ENCODE assay signal across 16 cellular contexts in the genomic region with DNA sequence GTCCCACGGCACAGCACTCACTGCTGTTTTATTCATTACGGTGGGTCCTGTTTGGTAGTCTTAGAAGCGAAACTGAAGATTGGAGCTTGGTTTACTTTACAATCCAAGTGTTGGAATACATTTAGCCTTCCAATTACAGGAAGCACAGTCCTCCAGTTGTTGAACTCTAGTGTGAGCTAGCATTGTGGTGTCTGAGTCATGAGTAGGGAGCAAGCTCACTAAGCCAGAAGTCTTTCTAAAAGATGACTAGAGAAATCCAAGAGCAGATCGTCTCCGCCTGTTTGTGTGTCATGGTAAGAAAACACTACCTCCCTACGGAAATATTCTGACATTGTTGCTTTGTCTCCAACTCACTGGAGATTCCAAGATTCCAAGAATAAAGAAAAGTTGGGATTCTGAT. TPM values are rescaled to one million over a fixed set of nuclear protein-coding genes. Genes with fewer than 3 reads are reported as not detected.
DNase-seq lines count a peak whose midpoint lies in the region; ATAC-seq and TF ChIP-seq lines count a peak whose summit lies in the region.
"Had no signal": no experiment of that assay in that cellular context is flagged by ENCODE, and none has a peak within 500 bp of the region (broad histone marks: within the 10 kb centered on the region; RNA-seq: fewer than 3 reads in every experiment).

No MANE protein-coding gene starts in this region.

- H3K27ac Mint-ChIP-seq in effector memory CD8-positive, alpha-beta T cell: no peak overlapping the region
- H3K27ac Mint-ChIP-seq: activated naive CD8-positive, alpha-beta T cell treated with anti-CD3 and anti-CD28 coated beads, Interleukin-2, amount 50 U/mL, for 24 hours; memory B cell; T-cell had no signal

- intact Hi-C loops in left lung (cut with DNase I): no loop called here

- H3K4me1 ChIP-seq in left lung: no peaks in the 10 kb centered on the region

- ATAC-seq in left lung: peak; percentile 80
- no peak for ATAC-seq in effector memory CD8-positive, alpha-beta T cell (replicated peaks)
- ATAC-seq: activated naive CD8-positive, alpha-beta T cell treated with anti-CD3 and anti-CD28 coated beads, Interleukin-2, amount 50 U/mL, for 24 hours had no signal

- peak; percentile 63 for DNase-seq in AG08395 (ENCODE audit: low spot score)
- DNase-seq in MG63: peak; percentile 71
- DNase-seq in dedifferentiated amniotic fluid mesenchymal stem cell (ENCODE audit: extremely low spot score): peak; percentile 82
- DNase-seq in left lung: no peak
- no peak for DNase-seq in effector memory CD8-positive, alpha-beta T cell
- no peak for DNase-seq in epidermal melanocyte (ENCODE audit: insufficient read length, low spot score)
- DNase-seq in NCI-H1417 (lab: John Stamatoyannopoulos, UW): no peak
- DNase-seq in HPDE6-E6E7 (ENCODE audit: extremely low spot score): no peak
- DNase-seq: activated CD8-positive, alpha-beta memory T cell treated with anti-CD3 and anti-CD28 coated beads for 24 hours; activated naive CD8-positive, alpha-beta T cell treated with anti-CD3 and anti-CD28 coated beads, Interleukin-2, amount 50 U/mL, for 24 hours; GOT3; NCI-H526; stimulated activated CD4-positive, alpha-beta T cell treated with anti-CD3 and anti-CD28 coated beads, Interleukin-15, amount 100 ng/mL, for 24 hours; T-cell had no signal

- H3K4me1 Mint-ChIP-seq in effector memory CD8-positive, alpha-beta T cell (ENCODE audit: low read depth in 2 of 2): no peaks in the 10 kb centered on the region
- H3K4me1 Mint-ChIP-seq: activated naive CD8-positive, alpha-beta T cell treated with anti-CD3 and anti-CD28 coated beads, Interleukin-2, amount 50 U/mL, for 24 hours; memory B cell had no signal

- H3K27ac ChIP-seq in left lung: no peak overlapping the region
- H3K27ac ChIP-seq: BLaER1 had no signal

- H3K9me3 Mint-ChIP-seq in effector memory CD8-positive, alpha-beta T cell: no peaks in the 10 kb centered on the region
- H3K9me3 Mint-ChIP-seq: activated naive CD8-positive, alpha-beta T cell treated with anti-CD3 and anti-CD28 coated beads, Interleukin-2, amount 50 U/mL, for 24 hours; memory B cell; T-cell had no signal

- no peaks in the 10 kb centered on the region for H3K9me3 ChIP-seq in MG63
- H3K9me3 ChIP-seq in left lung: no peaks in the 10 kb centered on the region
- H3K9me3 ChIP-seq: BLaER1 had no signal

- peaks cover 23 to 43% of the 10 kb centered on the region in 2 donors for H3K27me3 Mint-ChIP-seq in effector memory CD8-positive, alpha-beta T cell
- H3K27me3 Mint-ChIP-seq: activated naive CD8-positive, alpha-beta T cell treated with anti-CD3 and anti-CD28 coated beads, Interleukin-2, amount 50 U/mL, for 24 hours had no signal

- H3K36me3 Mint-ChIP-seq in effector memory CD8-positive, alpha-beta T cell (ENCODE audit: insufficient read depth): no peaks in the 10 kb centered on the region
- H3K36me3 Mint-ChIP-seq: memory B cell, T-cell had no signal

- no peaks in the 10 kb centered on the region for H3K36me3 ChIP-seq in MG63
- no peaks in the 10 kb centered on the region for H3K36me3 ChIP-seq in left lung
- H3K36me3 ChIP-seq: BLaER1 had no signal

- H3K27me3 ChIP-seq in MG63 (no peaks in the 10 kb centered on the region), left lung (peaks cover 0 to 8% of the 10 kb centered on the region in 2 donors)
- H3K27me3 ChIP-seq: BLaER1 had no signal

- H3K4me3 ChIP-seq in MG63: no peak overlapping the region
- H3K4me3 ChIP-seq in left lung: no peak overlapping the region
- H3K4me3 ChIP-seq: BLaER1 had no signal

- no peak for TF ChIP-seq CTCF in left lung (IDR thresholded peaks at IDR 0.05)

- H3K4me3 Mint-ChIP-seq in effector memory CD8-positive, alpha-beta T cell: no peak overlapping the region
- H3K4me3 Mint-ChIP-seq: activated naive CD8-positive, alpha-beta T cell treated with anti-CD3 and anti-CD28 coated beads, Interleukin-2, amount 50 U/mL, for 24 hours; memory B cell; T-cell had no signal

RNA-seq across cellular contexts. Expression of a gene that starts 10.1 kb away (rescaled TPM):
- 0.13 TPM in 1 of 2 replicates, not detected in the other for total RNA-seq in MG63 (2014; rRNA removed; shearing (Covaris generic); ENCODE audit: low replicate concordance)
- 10 to 100 TPM; 12.0 to 19.9 TPM for total RNA-seq in left lung

Comparison
In these comparisons a context has a peak if more than half of its experiments do, and no peak if none do; other contexts are left out.
1. DNase-seq: peak in AG08395 (single experiment), MG63 (single experiment) and dedifferentiated amniotic fluid mesenchymal stem cell (single experiment); none in left lung (0 of 2), effector memory CD8-positive, alpha-beta T cell (0 of 3), epidermal melanocyte (single experiment), NCI-H1417 (0 of 3) and HPDE6-E6E7 (single experiment).
2. RNA of a gene that starts 10.1 kb away (total RNA-seq): 12.0 to 19.9 TPM in left lung; 0.13 TPM in MG63; every median in the first group is over 10 times any median in the second.